19 cellular contexts compared by ENCODE assay signal in the genomic region with DNA sequence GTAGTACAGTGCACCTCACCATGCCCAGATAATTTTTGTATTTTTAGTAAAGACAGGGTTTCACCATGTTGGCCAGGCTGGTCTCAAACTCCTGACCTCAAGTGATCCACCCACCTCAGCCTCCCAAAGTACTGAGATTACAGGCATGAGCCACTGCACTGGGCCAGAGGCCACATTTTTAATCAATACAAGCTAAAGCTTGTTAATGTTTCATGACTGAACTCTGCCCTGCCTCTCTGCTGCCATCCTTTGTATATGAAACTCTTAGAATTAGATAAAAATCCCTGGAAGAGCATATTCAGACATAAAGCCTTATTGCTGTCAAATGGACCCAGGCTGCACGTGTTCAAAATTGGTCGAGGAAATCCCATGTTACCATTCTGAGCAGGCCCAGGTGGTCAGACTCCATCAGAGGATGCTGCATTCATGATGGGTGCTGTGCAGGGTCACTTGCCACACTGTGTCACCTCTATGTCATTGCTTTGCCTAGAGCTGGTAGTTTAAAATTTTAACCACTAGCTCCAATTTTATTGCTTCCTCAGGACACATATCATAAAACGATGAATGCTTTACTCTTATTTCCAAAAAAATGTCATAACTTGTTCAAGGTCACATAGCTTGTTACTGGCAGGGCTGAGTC. TPM values are rescaled to one million over a fixed set of nuclear protein-coding genes. Genes with fewer than 3 reads are reported as not detected.
A peak's percentile ranks its signal among the peaks of the same experiment; 100 is the strongest.
DNase-seq lines count a peak whose midpoint lies in the region; ATAC-seq and TF ChIP-seq lines count a peak whose summit lies in the region.
"Had no signal": no experiment of that assay in that cellular context is flagged by ENCODE, and none has a peak within 500 bp of the region (broad histone marks: within the 10 kb centered on the region; RNA-seq: fewer than 3 reads in every experiment).

No MANE protein-coding gene starts in this region.

- no peaks in the 10 kb centered on the region for H3K36me3 Mint-ChIP-seq in WTC11
- H3K36me3 Mint-ChIP-seq: CD4-positive, alpha-beta memory T cell had no signal

- POLR2A ChIA-PET in WTC11 (lab: Charles Lee), result no interaction called here

- no peak overlapping the region for H3K4me3 ChIP-seq in AG10803 (ENCODE audit: low read length)
- H3K4me3 ChIP-seq in foreskin fibroblast (ENCODE audit: low read depth in 1 of 2, low read length in 2 of 2), result no peak overlapping the region
- H3K4me3 ChIP-seq: BLaER1, PC-9 had no signal

- peaks cover 8% of the 10 kb centered on the region for H3K9me3 Mint-ChIP-seq in WTC11

- CTCF ChIA-PET in WTC11 (lab: Charles Lee), result interaction anchor here (0.6 to 1.6 kb wide), 6 partner anchors 12 to 258 kb away, joined by 3 to 8 read pairs (median 3); no protein-coding TSS in a partner anchor

- ATAC-seq in WTC11, result no peak
- no peak for ATAC-seq in HG03039 (IDR thresholded peaks at IDR 0.05; ENCODE audit: unreplicated experiment)
- ATAC-seq in HG03097 (IDR thresholded peaks at IDR 0.05; ENCODE audit: low FRiP score, unreplicated experiment), result no peak

- H3K27ac Mint-ChIP-seq in WTC11, result no peak overlapping the region
- H3K27ac Mint-ChIP-seq: CD4-positive, alpha-beta memory T cell had no signal

- TF ChIP-seq CTCF in AG10803 (conservative IDR thresholded peaks at IDR 0.05; ENCODE audit: low read length), result peak; percentile 14; the same call in 1 of the 2 replicates
- no peak for TF ChIP-seq CTCF in WTC11 (IDR thresholded peaks at IDR 0.05)
- TF ChIP-seq CTCF in foreskin fibroblast (IDR thresholded peaks at IDR 0.05; ENCODE audit: low read depth, low read length), result no peak

- H3K27me3 Mint-ChIP-seq in WTC11 (ENCODE audit: low read depth), result peaks cover 17% of the 10 kb centered on the region

- H3K4me3 Mint-ChIP-seq in WTC11, result no peak overlapping the region
- H3K4me3 Mint-ChIP-seq: CD4-positive, alpha-beta memory T cell had no signal

- H3K4me1 Mint-ChIP-seq in WTC11, result peaks cover 35% of the 10 kb centered on the region
- H3K4me1 Mint-ChIP-seq: CD4-positive, alpha-beta memory T cell had no signal

- DNase-seq in AG10803 (ENCODE audit: low read depth), result no peak
- DNase-seq in WTC11 (ENCODE audit: low spot score), result no peak
- DNase-seq in foreskin fibroblast, result peak; percentile 32 to 67
- peak; percentile 47 for DNase-seq in mucosa of gallbladder (ENCODE audit: low spot score)
- no peak for DNase-seq in DMS79 treated with DMSO at 0.1 percent for 48 hours (lab: John Stamatoyannopoulos, UW)
- DNase-seq in HUDEP-2 (lab: John Stamatoyannopoulos, UW; ENCODE audit: unreplicated experiment in 76 of 76), result no peak
- DNase-seq: Calu3; CD4-positive, alpha-beta memory T cell; GOT3; NCI-H1092; NCI-H1436 treated with DMSO at 0.1 percent for 48 hours; NCI-H2029; NCI-H345; NCI-H524 treated with DMSO at 0.1 percent for 48 hours; PC-9; SIG-M5 had no signal

TF ChIP-seq in WTC11, 78 proteins besides CTCF, POLR2A, EP300 and RAD21:
- TF ChIP-seq ZNF121 (CRISPR knock-in tag; IDR thresholded peaks at IDR 0.05) (0 out of 2 replicates have a peak, but pooled peaks have one; percentile 5), RELA (CRISPR knock-in tag; IDR thresholded peaks at IDR 0.05; ENCODE audit: borderline replicate concordance) (no peak), OVOL2 (CRISPR knock-in tag; IDR thresholded peaks at IDR 0.05; ENCODE audit: borderline replicate concordance) (no peak)
TF ChIP-seq in WTC11: peak in this region for 1.

RNA-seq across cellular contexts. Expression of a gene that starts 45.2 kb away (rescaled TPM):
- 4.3 to 5.9 TPM (median 4.5 TPM) in 3 replicates for total RNA-seq in WTC11 (2021)
- 32.1 TPM for total RNA-seq in mucosa of gallbladder
- total RNA-seq: CD4-positive, alpha-beta memory T cell had no signal

Comparison
In these comparisons a context has a peak if more than half of its experiments do, and no peak if none do; other contexts are left out.
1. DNase-seq: peak in foreskin fibroblast (2 of 2) and mucosa of gallbladder (single experiment); none in AG10803 (single experiment), WTC11 (single experiment), DMS79 treated with DMSO at 0.1 percent for 48 hours (single experiment) and HUDEP-2 (0 of 76).